Comparison of ENCODE assay signal across 23 cellular contexts in the genomic region with DNA sequence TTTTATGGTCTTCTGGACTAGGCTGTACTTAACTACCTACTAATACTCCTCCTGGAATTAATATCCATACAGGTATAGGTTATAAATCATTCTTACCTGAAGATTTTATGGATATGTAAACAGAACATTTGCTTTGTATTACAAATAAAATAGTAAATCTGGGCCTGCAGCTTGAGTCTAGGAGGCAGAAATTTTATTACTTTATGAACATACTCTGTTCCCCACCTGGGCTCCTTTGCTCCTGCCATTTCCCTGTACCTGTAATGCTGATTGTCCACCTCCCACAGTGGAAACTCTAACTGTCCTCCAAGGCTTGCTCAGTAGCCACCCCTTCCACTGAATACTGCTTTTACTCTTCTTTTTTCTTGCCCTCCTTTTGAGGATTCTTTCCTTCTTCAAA.
DNase-seq lines count a peak whose midpoint lies in the region; ATAC-seq and TF ChIP-seq lines count a peak whose summit lies in the region.
"Had no signal": no experiment of that assay in that cellular context is flagged by ENCODE, and none has a peak within 500 bp of the region (broad histone marks: within the 10 kb centered on the region; RNA-seq: fewer than 3 reads in every experiment).

No MANE protein-coding gene starts in this region.

- peak overlapping the region; percentile 94 to 97 for H3K27ac ChIP-seq in right atrium auricular region
- no peak overlapping the region for H3K27ac ChIP-seq in transverse colon
- H3K27ac ChIP-seq: 22Rv1, GM23248, RWPE1, SJSA1 had no signal

- in situ Hi-C loops in transverse colon (cut with MboI; ENCODE audit: low pct_ligation_motif_present in 1 of 4, low pct_unique_long_range_greater_than_20kb in 1 of 4, low sequenced_read_pairs in 3 of 4) = no loop called here

- H3K27me3 ChIP-seq in right atrium auricular region (no peaks in the 10 kb centered on the region), transverse colon (peaks cover 10% of the 10 kb centered on the region)
- H3K27me3 ChIP-seq: BE2C, SJSA1 had no signal

- TF ChIP-seq EP300 in transverse colon (IDR thresholded peaks at IDR 0.05; ENCODE audit: low read depth) = no peak

- DNase-seq in DMS53 (lab: John Stamatoyannopoulos, UW) = peak; percentile 28
- DNase-seq in DMS53 treated with DMSO at 0.1 percent for 48 hours (lab: John Stamatoyannopoulos, UW; ENCODE audit: unreplicated experiment) = no peak
- DNase-seq in right atrium auricular region (ENCODE audit: low spot score) = no peak
- no peak for DNase-seq in left cardiac atrium
- no peak for DNase-seq in immature natural killer cell
- peak; percentile 11 for DNase-seq in transverse colon
- no peak for DNase-seq in NCI-H2107 (lab: John Stamatoyannopoulos, UW)
- DNase-seq in HCEC 1CT = no peak
- DNase-seq: BE2C; Calu3; CD4-positive, alpha-beta memory T cell; GDM1; GM23248; KBM-7; MV-4-11; NCI-H1694 treated with DMSO at 0.1 percent for 48 hours; NCI-H524 treated with DMSO at 0.1 percent for 48 hours; PC-3; SW 1271 had no signal

- peaks cover 0 to 3% (median 0%) of the 10 kb centered on the region in 3 donors for H3K36me3 Mint-ChIP-seq in immature natural killer cell

- H3K4me3 ChIP-seq in right atrium auricular region (no peak overlapping the region), transverse colon (no peak overlapping the region)
- H3K4me3 ChIP-seq: GM12878, GM23248, SJSA1 had no signal

- no peaks in the 10 kb centered on the region for H3K9me3 ChIP-seq in right atrium auricular region
- H3K9me3 ChIP-seq in transverse colon = no peaks in the 10 kb centered on the region
- H3K9me3 ChIP-seq: BE2C, SJSA1 had no signal

- H3K4me3 Mint-ChIP-seq in immature natural killer cell = no peak overlapping the region
- H3K4me3 Mint-ChIP-seq: CD4-positive, alpha-beta memory T cell had no signal

- H3K4me1 ChIP-seq in right atrium auricular region (peaks cover 0 to 25% of the 10 kb centered on the region in 2 donors), transverse colon (peaks cover 5 to 50% (median 24%) of the 10 kb centered on the region in 4 donors)

- H3K4me1 Mint-ChIP-seq in immature natural killer cell = peaks cover 47 to 71% of the 10 kb centered on the region in 2 donors

- intact Hi-C loops in left cardiac atrium (cut with DNase I) (no loop called here), transverse colon (cut with DNase I; ENCODE audit: low total_unique reads) (no loop called here)

- TF ChIP-seq POLR2A in transverse colon (IDR thresholded peaks at IDR 0.05) = no peak

- ATAC-seq in left cardiac atrium = no peak
- ATAC-seq: GM12878, PC-3 had no signal

- no peak for TF ChIP-seq CTCF in right atrium auricular region (IDR thresholded peaks at IDR 0.05)
- no peak for TF ChIP-seq CTCF in transverse colon (IDR thresholded peaks at IDR 0.05)

- no peaks in the 10 kb centered on the region for H3K9me3 Mint-ChIP-seq in immature natural killer cell

- H3K27me3 Mint-ChIP-seq in immature natural killer cell (ENCODE audit: low read depth in 3 of 3) = peaks cover 0 to 2% (median 0%) of the 10 kb centered on the region in 3 donors

- H3K36me3 ChIP-seq in right atrium auricular region (peaks cover 20% of the 10 kb centered on the region), transverse colon (no peaks in the 10 kb centered on the region)
- H3K36me3 ChIP-seq: BE2C, SJSA1 had no signal

- peak overlapping the region; percentile 10 to 83 (median 76) for H3K27ac Mint-ChIP-seq in immature natural killer cell
- H3K27ac Mint-ChIP-seq: CD4-positive, alpha-beta memory T cell had no signal

Comparison
In these comparisons a context has a peak if more than half of its experiments do, and no peak if none do; other contexts are left out.
1. DNase-seq: peak in DMS53 (single experiment) and transverse colon (single experiment); none in DMS53 treated with DMSO at 0.1 percent for 48 hours (single experiment), right atrium auricular region (single experiment), left cardiac atrium (single experiment), immature natural killer cell (0 of 3), NCI-H2107 (single experiment) and HCEC 1CT (single experiment).
2. H3K27ac ChIP-seq: peak in right atrium auricular region (2 of 2); none in transverse colon (0 of 4).